ENCODE assay signal across 18 cellular contexts in the genomic region with DNA sequence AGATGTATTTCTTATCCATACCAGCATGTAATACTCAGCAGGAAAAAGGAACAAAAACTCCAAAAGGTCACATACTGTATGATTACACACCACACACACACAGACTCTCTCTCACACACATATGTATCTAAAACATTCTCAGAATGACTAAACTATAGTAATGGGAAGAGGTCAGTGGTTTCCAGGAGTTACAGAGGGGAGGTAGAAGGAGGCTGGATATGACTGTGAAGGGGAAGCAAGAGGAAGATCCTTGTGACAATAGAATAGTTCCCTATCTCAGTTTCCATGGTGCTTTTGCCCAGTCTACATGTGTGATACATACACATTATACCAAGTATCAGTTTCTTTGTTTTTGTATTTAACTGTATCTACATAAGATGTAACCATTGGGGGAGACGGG.
DNase-seq lines count a peak whose midpoint lies in the region; ATAC-seq and TF ChIP-seq lines count a peak whose summit lies in the region.
"Had no signal": no experiment of that assay in that cellular context is flagged by ENCODE, and none has a peak within 500 bp of the region (broad histone marks: within the 10 kb centered on the region; RNA-seq: fewer than 3 reads in every experiment).

No MANE protein-coding gene starts in this region.

- no peaks in the 10 kb centered on the region for H4K20me1 ChIP-seq in Karpas-422 (ENCODE audit: insufficient read depth, low read depth, low read length)

- peaks cover 4% of the 10 kb centered on the region for H3K4me1 ChIP-seq in Karpas-422 (ENCODE audit: low read length)
- H3K4me1 ChIP-seq: uterus had no signal

- ATAC-seq in GM18505 (IDR thresholded peaks at IDR 0.05; ENCODE audit: unreplicated experiment) (peak; percentile 67), GM21367 (IDR thresholded peaks at IDR 0.05; ENCODE audit: unreplicated experiment) (peak; percentile 50), HG02798 (IDR thresholded peaks at IDR 0.05; ENCODE audit: poor library complexity, unreplicated experiment) (peak; percentile 70), HG03460 (IDR thresholded peaks at IDR 0.05; ENCODE audit: unreplicated experiment) (peak; percentile 63), GM18861 (IDR thresholded peaks at IDR 0.05; ENCODE audit: unreplicated experiment) (no peak)
- ATAC-seq: activated CD4-positive, alpha-beta T cell treated with anti-CD3 and anti-CD28 coated beads for 36 hours had no signal

- no peak overlapping the region for H3K9ac ChIP-seq in Karpas-422 (ENCODE audit: low read length)

- H3K9me2 ChIP-seq in Karpas-422 (replicated peaks; ENCODE audit: insufficient read depth, low read length) = no peaks in the 10 kb centered on the region

- no peak for TF ChIP-seq CTCF in foreskin fibroblast (IDR thresholded peaks at IDR 0.05; ENCODE audit: low read depth, low read length)

- H3K9me3 ChIP-seq in Karpas-422 (ENCODE audit: low read length) = no peaks in the 10 kb centered on the region
- H3K9me3 ChIP-seq: uterus had no signal

- H3K27me3 ChIP-seq in Karpas-422 (ENCODE audit: low read length) = no peaks in the 10 kb centered on the region
- H3K27me3 ChIP-seq: uterus had no signal

- no peak for DNase-seq in foreskin fibroblast
- no peak for DNase-seq in Ammon's horn (ENCODE audit: low spot score)
- DNase-seq in Karpas-422 = no peak
- DNase-seq: activated CD4-positive, alpha-beta T cell treated with anti-CD3 and anti-CD28 coated beads for 36 hours; activated CD8-positive, alpha-beta memory T cell treated with anti-CD3 and anti-CD28 coated beads, Interleukin-2, amount 50 U/mL, for 4 hours; activated naive CD4-positive, alpha-beta T cell; aorta; CD8-positive, alpha-beta memory T cell; Kasumi-1; NCI-H1417 treated with DMSO at 0.1 percent for 48 hours; NCI-H2171; stimulated activated CD4-positive, alpha-beta T cell treated with anti-CD3 and anti-CD28 coated beads, Interleukin-1b, Interleukin-23, amount 100 ng/mL, for 48 hours; uterus had no signal

- H3K4me3 ChIP-seq in foreskin fibroblast (ENCODE audit: low read depth in 1 of 2, low read length in 2 of 2) (no peak overlapping the region), Karpas-422 (ENCODE audit: low read length) (no peak overlapping the region)
- H3K4me3 ChIP-seq: uterus had no signal

- H3K4me2 ChIP-seq in Karpas-422 (ENCODE audit: low read depth, low read length, poor library complexity, severe bottlenecking) = no peak overlapping the region

- no peaks in the 10 kb centered on the region for H3K36me3 ChIP-seq in Karpas-422 (ENCODE audit: insufficient read depth, low read length)
- H3K36me3 ChIP-seq: uterus had no signal

- TF ChIP-seq POLR2A in GM18505 (IDR thresholded peaks at IDR 0.05; ENCODE audit: borderline replicate concordance, extremely low read depth, insufficient read depth, insufficient read length) = no peak

- no peak overlapping the region for H2AFZ ChIP-seq in Karpas-422 (ENCODE audit: low read length)

- H3K79me2 ChIP-seq in Karpas-422 (ENCODE audit: low read length) = no peaks in the 10 kb centered on the region

- no peak overlapping the region for H3K27ac ChIP-seq in Karpas-422 (ENCODE audit: low read length)
- H3K27ac ChIP-seq: uterus had no signal
